Comparison of ENCODE assay signal across 1 cellular context in the genomic region with DNA sequence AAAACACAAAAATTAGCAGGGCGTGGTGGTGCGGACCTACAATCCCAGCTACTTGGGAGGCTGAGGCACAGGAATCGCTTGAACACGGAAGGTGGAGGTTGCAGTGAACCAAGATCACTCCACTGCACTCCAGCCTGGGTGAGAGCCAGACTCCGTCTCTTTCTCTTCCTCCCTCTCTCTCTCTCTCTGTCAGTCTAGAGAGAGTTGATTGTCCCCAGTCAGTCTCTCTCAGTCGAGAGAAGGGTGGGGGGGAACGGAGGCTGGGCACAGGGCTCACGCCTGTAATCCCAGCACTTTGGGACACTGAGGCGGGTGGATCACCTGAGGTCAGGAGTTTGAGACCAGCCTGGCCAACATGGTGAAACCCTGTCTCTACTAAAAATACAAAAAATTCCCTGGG. TPM values are rescaled to one million over a fixed set of nuclear protein-coding genes. Genes with fewer than 3 reads are reported as not detected.
"Had no signal": no experiment of that assay in that cellular context is flagged by ENCODE, and none has a peak within 500 bp of the region (broad histone marks: within the 10 kb centered on the region; RNA-seq: fewer than 3 reads in every experiment).

No MANE protein-coding gene starts in this region.

RNA-seq across cellular contexts. Expression of a gene that starts 10.3 kb away (rescaled TPM):
- total RNA-seq: epithelial cell of proximal tubule had no signal
